ENCODE assay signal across 19 cellular contexts in genomic region chr7:55502209-55502608, GRCh38.
A peak's percentile ranks its signal among the peaks of the same experiment; 100 is the strongest.
DNase-seq lines count a peak whose midpoint lies in the region; ATAC-seq lines count a peak whose summit lies in the region.
"Had no signal": no experiment of that assay in that cellular context is flagged by ENCODE, and none has a peak within 500 bp of the region (broad histone marks: within the 10 kb centered on the region; RNA-seq: fewer than 3 reads in every experiment).

No MANE protein-coding gene starts in this region.

- DNase-seq in COLO668 (lab: John Stamatoyannopoulos, UW; ENCODE audit: unreplicated experiment) (peak; percentile 38), NCI-H1105 (lab: John Stamatoyannopoulos, UW) (peak; percentile 79), neuronal stem cell (ENCODE audit: low spot score) (peak; percentile 37), HuH-7.5 (ENCODE audit: low spot score) (no peak), left cardiac atrium (no peak)
- no peak for DNase-seq in activated T-helper 2 cell treated with anti-CD3 and anti-CD28 coated beads, Interferon-gamma antibody, Interleukin-2, Interleukin-4, amounts not matched to agents 10 μg/mL and 5 μg/mL and 100 μg/mL, durations not matched to agents 14 hours and 24 hours and 36 hours (ENCODE audit: low spot score)
- DNase-seq: activated CD4-positive, alpha-beta T cell treated with anti-CD3 and anti-CD28 coated beads, Interleukin-2, amount 50 U/mL, for 1 hour; activated naive CD4-positive, alpha-beta T cell treated with anti-CD3 and anti-CD28 coated beads for 36 hours; EL; heart right ventricle; immature natural killer cell; Karpas-422; ovary; right lobe of liver; stimulated activated naive CD4-positive, alpha-beta T cell treated with Interleukin-2 at 50 U/mL for 16 hours; SW 1271; trophoblast cell had no signal

- H3K9me3 Mint-ChIP-seq in activated T-helper 17 cell treated with anti-CD3 and anti-CD28 coated beads, Interleukin-2, amount 50 U/mL, for 72 hours: no peaks in the 10 kb centered on the region
- H3K9me3 Mint-ChIP-seq in activated T-helper 2 cell treated with anti-CD3 and anti-CD28 coated beads, Interferon-gamma antibody, Interleukin-2, Interleukin-4, amounts not matched to agents 10 μg/mL and 5 μg/mL and 100 μg/mL, durations not matched to agents 14 hours and 24 hours and 36 hours: no peaks in the 10 kb centered on the region
- H3K9me3 Mint-ChIP-seq: activated naive CD4-positive, alpha-beta T cell treated with anti-CD3 and anti-CD28 coated beads for 36 hours; immature natural killer cell had no signal

- no peak overlapping the region for H3K23ac ChIP-seq in neuronal stem cell (ENCODE audit: low read depth, low read length, poor library complexity)

- peaks cover 0 to 39% of the 10 kb centered on the region in 2 donors for H3K36me3 ChIP-seq in neuronal stem cell (replicated peaks in 1 of 2; ENCODE audit: control insufficient read depth in 2 of 2, insufficient read depth in 2 of 2, low read length in 2 of 2)
- H3K36me3 ChIP-seq: ovary, right lobe of liver had no signal

- no peak overlapping the region for H2BK12ac ChIP-seq in neuronal stem cell (ENCODE audit: low read length)

- H3K14ac ChIP-seq in neuronal stem cell (ENCODE audit: low read length): no peak overlapping the region

- H3K9me3 ChIP-seq in neuronal stem cell (replicated peaks in 1 of 2; ENCODE audit: control insufficient read depth in 2 of 2, insufficient read depth in 1 of 2, low read depth in 1 of 2, low read length in 2 of 2): no peaks in the 10 kb centered on the region
- H3K9me3 ChIP-seq: heart right ventricle, ovary, right lobe of liver had no signal

- intact Hi-C loops in left cardiac atrium (cut with DNase I): no loop called here
- intact Hi-C loops in activated T-helper 2 cell treated with anti-CD3 and anti-CD28 coated beads, Interferon-gamma antibody, Interleukin-2, Interleukin-4, amounts not matched to agents 10 μg/mL and 5 μg/mL and 100 μg/mL, durations not matched to agents 14 hours and 24 hours and 36 hours (cut with micrococcal nuclease): no loop called here

- no peak overlapping the region for H2BK15ac ChIP-seq in neuronal stem cell (ENCODE audit: low read length)

- no peak overlapping the region for H3K4me2 ChIP-seq in neuronal stem cell (ENCODE audit: insufficient read depth, low read length, poor library complexity, severe bottlenecking)

- peak overlapping the region; percentile 65 for H3K27ac Mint-ChIP-seq in activated T-helper 17 cell treated with anti-CD3 and anti-CD28 coated beads, Interleukin-2, amount 50 U/mL, for 72 hours
- H3K27ac Mint-ChIP-seq in activated T-helper 2 cell treated with anti-CD3 and anti-CD28 coated beads, Interferon-gamma antibody, Interleukin-2, Interleukin-4, amounts not matched to agents 10 μg/mL and 5 μg/mL and 100 μg/mL, durations not matched to agents 14 hours and 24 hours and 36 hours: no peak overlapping the region

- no peaks in the 10 kb centered on the region for H3K27me3 Mint-ChIP-seq in activated T-helper 17 cell treated with anti-CD3 and anti-CD28 coated beads, Interleukin-2, amount 50 U/mL, for 72 hours
- H3K27me3 Mint-ChIP-seq in activated T-helper 2 cell treated with anti-CD3 and anti-CD28 coated beads, Interferon-gamma antibody, Interleukin-2, Interleukin-4, amounts not matched to agents 10 μg/mL and 5 μg/mL and 100 μg/mL, durations not matched to agents 14 hours and 24 hours and 36 hours (ENCODE audit: low read depth): no peaks in the 10 kb centered on the region

- H3K18ac ChIP-seq in neuronal stem cell (ENCODE audit: low read length): no peak overlapping the region

- no peaks in the 10 kb centered on the region for H3K79me1 ChIP-seq in neuronal stem cell (ENCODE audit: low read depth, low read length)

- no peak overlapping the region for H2AK5ac ChIP-seq in neuronal stem cell (ENCODE audit: low read depth, low read length)

- no peak overlapping the region for H3K9ac ChIP-seq in neuronal stem cell (ENCODE audit: low read depth, low read length, poor library complexity)

- no peak overlapping the region for H3K4ac ChIP-seq in neuronal stem cell (ENCODE audit: low read length)

- H3K4me3 Mint-ChIP-seq in activated T-helper 17 cell treated with anti-CD3 and anti-CD28 coated beads, Interleukin-2, amount 50 U/mL, for 72 hours: no peak overlapping the region
- no peak overlapping the region for H3K4me3 Mint-ChIP-seq in activated T-helper 2 cell treated with anti-CD3 and anti-CD28 coated beads, Interferon-gamma antibody, Interleukin-2, Interleukin-4, amounts not matched to agents 10 μg/mL and 5 μg/mL and 100 μg/mL, durations not matched to agents 14 hours and 24 hours and 36 hours (ENCODE audit: low read depth)
- H3K4me3 Mint-ChIP-seq: activated naive CD4-positive, alpha-beta T cell treated with anti-CD3 and anti-CD28 coated beads for 36 hours; immature natural killer cell had no signal

- no peak overlapping the region for H3K4me3 ChIP-seq in neuronal stem cell (ENCODE audit: low read length in 2 of 2)
- H3K4me3 ChIP-seq: heart right ventricle, ovary, right lobe of liver had no signal

- H3K27me3 ChIP-seq in neuronal stem cell (ENCODE audit: control insufficient read depth in 3 of 3, insufficient read depth in 3 of 3, low read depth in 1 of 3, low read length in 3 of 3): no peaks in the 10 kb centered on the region
- H3K27me3 ChIP-seq: heart right ventricle, ovary, right lobe of liver had no signal

- H3K36me3 Mint-ChIP-seq in activated T-helper 17 cell treated with anti-CD3 and anti-CD28 coated beads, Interleukin-2, amount 50 U/mL, for 72 hours (ENCODE audit: low read depth): peaks cover 41% of the 10 kb centered on the region
- H3K36me3 Mint-ChIP-seq in activated T-helper 2 cell treated with anti-CD3 and anti-CD28 coated beads, Interferon-gamma antibody, Interleukin-2, Interleukin-4, amounts not matched to agents 10 μg/mL and 5 μg/mL and 100 μg/mL, durations not matched to agents 14 hours and 24 hours and 36 hours (ENCODE audit: low read depth): peaks cover 11% of the 10 kb centered on the region
- H3K36me3 Mint-ChIP-seq: immature natural killer cell had no signal

- H4K91ac ChIP-seq in neuronal stem cell (ENCODE audit: low read depth, low read length, poor library complexity): no peak overlapping the region

- no peak overlapping the region for H4K8ac ChIP-seq in neuronal stem cell (ENCODE audit: low read depth, low read length)

- WGBS in neuronal stem cell (ENCODE audit: extremely low coverage in 2 of 2, insufficient read length in 2 of 2, insufficient replicate concordance in 1 of 2), 2 donors: no CpG with 5 or more reads among the region's 9 CpGs

- no peak overlapping the region for H2BK5ac ChIP-seq in neuronal stem cell (ENCODE audit: low read length)

- H3K4me1 ChIP-seq in neuronal stem cell (ENCODE audit: control insufficient read depth in 2 of 2, insufficient read depth in 1 of 2, low read depth in 1 of 2, low read length in 2 of 2): peaks cover 0 to 31% of the 10 kb centered on the region in 2 donors
- H3K4me1 ChIP-seq: right lobe of liver had no signal

- H3K4me1 Mint-ChIP-seq in activated T-helper 17 cell treated with anti-CD3 and anti-CD28 coated beads, Interleukin-2, amount 50 U/mL, for 72 hours: peaks cover 34% of the 10 kb centered on the region
- H3K4me1 Mint-ChIP-seq in activated T-helper 2 cell treated with anti-CD3 and anti-CD28 coated beads, Interferon-gamma antibody, Interleukin-2, Interleukin-4, amounts not matched to agents 10 μg/mL and 5 μg/mL and 100 μg/mL, durations not matched to agents 14 hours and 24 hours and 36 hours (ENCODE audit: low read depth): peaks cover 17% of the 10 kb centered on the region

- no peak overlapping the region for H2BK120ac ChIP-seq in neuronal stem cell (ENCODE audit: low read depth, low read length)

- peak overlapping the region; percentile 45 for H3K27ac ChIP-seq in neuronal stem cell (replicated peaks; ENCODE audit: low read length)
- H3K27ac ChIP-seq: heart right ventricle, ovary, right lobe of liver had no signal

- no peak overlapping the region for H2AFZ ChIP-seq in neuronal stem cell (ENCODE audit: low read length)

- ATAC-seq in activated T-helper 17 cell treated with anti-CD3 and anti-CD28 coated beads, Interleukin-2, amount 50 U/mL, for 72 hours (replicated peaks): no peak
- ATAC-seq in GM19324 (IDR thresholded peaks at IDR 0.05; ENCODE audit: low FRiP score, unreplicated experiment) (no peak), left cardiac atrium (no peak)
- ATAC-seq: heart right ventricle, right lobe of liver had no signal

Comparison
In these comparisons a context has a peak if more than half of its experiments do, and no peak if none do; other contexts are left out.
1. DNase-seq: peak in COLO668 (single experiment), NCI-H1105 (single experiment) and neuronal stem cell (single experiment); none in HuH-7.5 (single experiment), left cardiac atrium (single experiment) and activated T-helper 2 cell treated with anti-CD3 and anti-CD28 coated beads, Interferon-gamma antibody, Interleukin-2, Interleukin-4, amounts not matched to agents 10 μg/mL and 5 μg/mL and 100 μg/mL, durations not matched to agents 14 hours and 24 hours and 36 hours (single experiment).